8 cellular contexts compared by ENCODE assay signal in genomic region chr7:79736418-79736817, GRCh38.
"Had no signal": no experiment of that assay in that cellular context is flagged by ENCODE, and none has a peak within 500 bp of the region (broad histone marks: within the 10 kb centered on the region; RNA-seq: fewer than 3 reads in every experiment).

No MANE protein-coding gene starts in this region.

- H2AFZ ChIP-seq: GM23248 had no signal

- H3K27ac ChIP-seq: GM23248, KMS-11 had no signal

- H3K9ac ChIP-seq: GM23248, KMS-11 had no signal

- FAIRE-seq: H54, HTR-8/SVneo had no signal

- H3K4me3 ChIP-seq: GM23248 had no signal

- DNase-seq: GM23248, GOT3, H9, HCEC 1CT, KBM-7 had no signal

- H3K4me2 ChIP-seq: KMS-11 had no signal
